Comparison of ENCODE assay signal across 18 cellular contexts in the genomic region with DNA sequence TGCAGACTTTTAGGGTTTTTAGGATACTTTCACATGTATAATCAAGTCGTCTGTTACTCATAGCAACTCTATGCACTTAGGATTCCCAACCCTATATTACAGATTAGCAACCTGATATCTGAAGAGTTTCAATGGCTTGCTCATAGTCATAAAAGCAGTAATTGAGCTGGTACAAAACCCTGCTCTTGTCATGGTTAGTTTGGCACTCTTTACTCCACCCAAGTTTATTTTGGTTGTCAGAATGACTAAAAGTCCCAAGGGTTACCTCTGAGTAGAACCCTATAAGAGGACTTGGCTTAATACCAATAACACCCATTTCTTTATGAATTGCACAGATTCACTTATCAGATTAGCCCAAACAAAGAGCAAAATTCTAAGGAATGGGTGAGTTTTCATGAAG.
"Had no signal": no experiment of that assay in that cellular context is flagged by ENCODE, and none has a peak within 500 bp of the region (broad histone marks: within the 10 kb centered on the region; RNA-seq: fewer than 3 reads in every experiment).

No MANE protein-coding gene starts in this region.

- H3K27ac Mint-ChIP-seq: activated CD4-positive, alpha-beta memory T cell treated with anti-CD3 and anti-CD28 coated beads for 36 hours; activated CD4-positive, alpha-beta T cell treated with anti-CD3 and anti-CD28 coated beads for 36 hours; activated naive CD8-positive, alpha-beta T cell treated with anti-CD3 and anti-CD28 coated beads, Interleukin-2, amount 10 ng/mL, durations not matched to agents 7 days and 5 days; activated T-helper 17 cell treated with anti-CD3 and anti-CD28 coated beads, Interleukin-2, amount 50 U/mL, for 72 hours; dendritic cell treated with granulocyte-macrophage colony-stimulating factor and Interleukin-4, amounts not matched to agents 40 ng/mL and 50 ng/mL, for 4 days; immature natural killer cell; memory B cell had no signal

- H3K4me1 Mint-ChIP-seq: activated naive CD8-positive, alpha-beta T cell treated with anti-CD3 and anti-CD28 coated beads, Interleukin-2, amount 10 ng/mL, durations not matched to agents 7 days and 5 days; immature natural killer cell; memory B cell had no signal

- H3K9me3 Mint-ChIP-seq: activated CD4-positive, alpha-beta memory T cell treated with anti-CD3 and anti-CD28 coated beads for 36 hours; activated naive CD8-positive, alpha-beta T cell treated with anti-CD3 and anti-CD28 coated beads, Interleukin-2, amount 10 ng/mL, durations not matched to agents 7 days and 5 days; activated T-helper 17 cell treated with anti-CD3 and anti-CD28 coated beads, Interleukin-2, amount 50 U/mL, for 72 hours; dendritic cell treated with granulocyte-macrophage colony-stimulating factor and Interleukin-4, amounts not matched to agents 40 ng/mL and 50 ng/mL, for 4 days had no signal

- H3K4me3 ChIP-seq: cardiac muscle cell, esophagus squamous epithelium, thyroid gland had no signal

- DNase-seq: activated CD4-positive, alpha-beta memory T cell treated with anti-CD3 and anti-CD28 coated beads for 36 hours; activated CD4-positive, alpha-beta T cell treated with anti-CD3 and anti-CD28 coated beads for 36 hours; activated naive CD4-positive, alpha-beta T cell treated with Interleukin-2 at 50 U/mL for 16 hours; activated naive CD8-positive, alpha-beta T cell treated with anti-CD3 and anti-CD28 coated beads, Interleukin-2, amount 10 ng/mL, durations not matched to agents 7 days and 5 days; amygdala; effector CD8-positive, alpha-beta T cell; esophagus squamous epithelium; immature natural killer cell; kidney glomerular epithelial cell; left ventricle myocardium superior; occipital lobe; stimulated activated CD4-positive, alpha-beta T cell treated with anti-CD3 and anti-CD28 coated beads, Interleukin-2, amount 100 ng/mL, for 24 hours; stimulated activated naive CD4-positive, alpha-beta T cell treated with Interleukin-2 at 50 U/mL for 16 hours; thyroid gland had no signal

- H3K27ac ChIP-seq: cardiac muscle cell, esophagus squamous epithelium, thyroid gland had no signal

- H3K27me3 Mint-ChIP-seq: activated CD4-positive, alpha-beta memory T cell treated with anti-CD3 and anti-CD28 coated beads for 36 hours; activated CD4-positive, alpha-beta T cell treated with anti-CD3 and anti-CD28 coated beads for 36 hours; activated naive CD8-positive, alpha-beta T cell treated with anti-CD3 and anti-CD28 coated beads, Interleukin-2, amount 10 ng/mL, durations not matched to agents 7 days and 5 days; activated T-helper 17 cell treated with anti-CD3 and anti-CD28 coated beads, Interleukin-2, amount 50 U/mL, for 72 hours; dendritic cell treated with granulocyte-macrophage colony-stimulating factor and Interleukin-4, amounts not matched to agents 40 ng/mL and 50 ng/mL, for 4 days; memory B cell had no signal

- H3K36me3 ChIP-seq: cardiac muscle cell, esophagus squamous epithelium, thyroid gland had no signal

- H3K27me3 ChIP-seq: cardiac muscle cell, esophagus squamous epithelium, thyroid gland had no signal

- H3K4me3 Mint-ChIP-seq: activated CD4-positive, alpha-beta memory T cell treated with anti-CD3 and anti-CD28 coated beads for 36 hours; activated CD4-positive, alpha-beta T cell treated with anti-CD3 and anti-CD28 coated beads for 36 hours; activated naive CD8-positive, alpha-beta T cell treated with anti-CD3 and anti-CD28 coated beads, Interleukin-2, amount 10 ng/mL, durations not matched to agents 7 days and 5 days; activated T-helper 17 cell treated with anti-CD3 and anti-CD28 coated beads, Interleukin-2, amount 50 U/mL, for 72 hours; dendritic cell treated with granulocyte-macrophage colony-stimulating factor and Interleukin-4, amounts not matched to agents 40 ng/mL and 50 ng/mL, for 4 days; immature natural killer cell; memory B cell had no signal

- H3K9me3 ChIP-seq: esophagus squamous epithelium, thyroid gland had no signal

- H3K36me3 Mint-ChIP-seq: activated CD4-positive, alpha-beta memory T cell treated with anti-CD3 and anti-CD28 coated beads for 36 hours; activated naive CD8-positive, alpha-beta T cell treated with anti-CD3 and anti-CD28 coated beads, Interleukin-2, amount 10 ng/mL, durations not matched to agents 7 days and 5 days; immature natural killer cell; memory B cell had no signal
